ENCODE assay signal across 1 cellular context in genomic region chr22:39302431-39302960, GRCh38.
TF ChIP-seq lines count a peak whose summit lies in the region.

No MANE protein-coding gene starts in this region.

TF ChIP-seq in IMR-90, 13 proteins besides CTCF, POLR2A, EP300 and RAD21:
- TF ChIP-seq USF2 (IDR thresholded peaks at IDR 0.05; ENCODE audit: low read depth, low read length), result no peak
- peak; percentile 53; the same call in 1 of the 2 replicates for TF ChIP-seq CEBPB (IDR thresholded peaks at IDR 0.05; ENCODE audit: low read depth, low read length)
